16 cellular contexts compared by ENCODE assay signal in the genomic region with DNA sequence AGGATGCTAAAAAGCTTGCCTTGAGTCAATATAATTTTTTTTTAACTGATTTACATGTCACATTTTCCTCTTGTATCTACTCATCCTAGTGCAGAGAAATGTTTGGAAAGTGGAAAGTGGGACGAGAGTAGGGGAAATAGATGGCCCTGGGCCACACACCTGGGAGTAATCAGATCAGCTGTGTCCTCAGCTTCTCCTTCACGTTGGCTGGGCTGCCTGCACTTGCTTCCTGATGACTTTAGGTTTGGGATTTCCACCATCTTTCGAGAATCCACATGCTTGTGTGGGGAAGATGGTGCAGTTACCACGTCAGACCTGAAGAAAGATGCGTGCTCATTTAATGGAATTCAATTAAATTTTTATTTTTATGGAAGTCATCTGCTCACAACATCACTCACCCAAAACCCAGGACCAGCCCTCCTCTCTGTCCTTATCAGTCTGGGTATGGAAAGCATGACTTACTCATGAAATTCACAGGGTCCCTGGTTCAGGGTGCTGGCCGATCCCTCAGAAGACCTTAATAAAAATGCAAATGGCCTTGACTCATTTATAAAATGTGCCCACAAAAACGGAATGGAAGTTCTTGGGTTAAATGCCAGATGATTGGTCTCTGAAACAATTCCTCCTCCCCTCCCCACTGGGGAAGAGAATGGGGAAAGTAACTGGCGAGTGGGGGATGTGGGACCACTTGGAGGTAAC.
DNase-seq lines count a peak whose midpoint lies in the region; ATAC-seq and TF ChIP-seq lines count a peak whose summit lies in the region.
"Had no signal": no experiment of that assay in that cellular context is flagged by ENCODE, and none has a peak within 500 bp of the region (broad histone marks: within the 10 kb centered on the region; RNA-seq: fewer than 3 reads in every experiment).

No MANE protein-coding gene starts in this region.

- H3K4me1 Mint-ChIP-seq in CD8-positive, alpha-beta memory T cell, result peaks cover 4 to 12% (median 7%) of the 10 kb centered on the region in 3 donors

- ATAC-seq in sciatic nerve, result peak; percentile 59
- no peak for ATAC-seq in HG03521 (IDR thresholded peaks at IDR 0.05; ENCODE audit: unreplicated experiment)
- ATAC-seq: CD8-positive, alpha-beta T cell; K562 had no signal

- H3K4me3 Mint-ChIP-seq in CD8-positive, alpha-beta memory T cell, result no peak overlapping the region
- H3K4me3 Mint-ChIP-seq: CD14-positive monocyte; CD8-positive, alpha-beta T cell had no signal

- no peak overlapping the region for H3K27ac Mint-ChIP-seq in CD8-positive, alpha-beta memory T cell
- H3K27ac Mint-ChIP-seq: CD8-positive, alpha-beta T cell had no signal

- no peaks in the 10 kb centered on the region for H3K4me1 ChIP-seq in CD8-positive, alpha-beta memory T cell (ENCODE audit: insufficient read depth, low read length)
- H3K4me1 ChIP-seq: Caco-2, HAP-1 had no signal

- TF ChIP-seq CTCF in BJ (IDR thresholded peaks at IDR 0.05; ENCODE audit: insufficient read depth, low read depth, low read length) (no peak), fibroblast of mammary gland (conservative IDR thresholded peaks at IDR 0.05; ENCODE audit: control insufficient read depth, insufficient read depth, low read depth, low read length) (no peak)

- H3K9me3 Mint-ChIP-seq in CD8-positive, alpha-beta memory T cell, result no peaks in the 10 kb centered on the region
- H3K9me3 Mint-ChIP-seq: CD8-positive, alpha-beta T cell had no signal

- DNase-seq in BJ (ENCODE audit: low read depth) (peak; percentile 59), M059J (ENCODE audit: low read depth) (peak; percentile 85), fibroblast of mammary gland (ENCODE audit: low read depth) (peak; percentile 11), sciatic nerve (ENCODE audit: low spot score) (no peak), NCI-H82 (lab: John Stamatoyannopoulos, UW) (no peak), DMS 273 treated with DMSO at 0.1 percent for 48 hours (lab: John Stamatoyannopoulos, UW) (no peak)
- no peak for DNase-seq in CD8-positive, alpha-beta memory T cell
- DNase-seq: ACHN; BE2C; CD8-positive, alpha-beta T cell; DMS53 had no signal

- POLR2A ChIA-PET in BJ (lab: Charles Lee), result no interaction called here
- POLR2A ChIA-PET in CD8-positive, alpha-beta memory T cell (lab: Charles Lee), result no interaction called here

- H3K4me3 ChIP-seq in BJ (ENCODE audit: low read depth, low read length), result no peak overlapping the region
- H3K4me3 ChIP-seq in fibroblast of mammary gland (ENCODE audit: control insufficient read depth, low read depth, low read length), result no peak overlapping the region
- H3K4me3 ChIP-seq in CD8-positive, alpha-beta memory T cell (ENCODE audit: low read length), result no peak overlapping the region
- H3K4me3 ChIP-seq: HAP-1, K562 had no signal

- H3K36me3 Mint-ChIP-seq in CD8-positive, alpha-beta memory T cell, result peaks cover 0 to 3% (median 0%) of the 10 kb centered on the region in 3 donors
- H3K36me3 Mint-ChIP-seq: CD8-positive, alpha-beta T cell had no signal

- no peaks in the 10 kb centered on the region for H3K9me3 ChIP-seq in CD8-positive, alpha-beta memory T cell (ENCODE audit: low read length)
- H3K9me3 ChIP-seq: BE2C, Caco-2, HAP-1 had no signal

- no peaks in the 10 kb centered on the region for H3K36me3 ChIP-seq in BJ (ENCODE audit: control insufficient read depth, insufficient read depth, low read length)
- no peaks in the 10 kb centered on the region for H3K36me3 ChIP-seq in CD8-positive, alpha-beta memory T cell (ENCODE audit: insufficient read depth, low read length)
- H3K36me3 ChIP-seq: BE2C, HAP-1 had no signal

- peaks cover 0 to 2% of the 10 kb centered on the region in 2 donors for H3K27me3 Mint-ChIP-seq in CD8-positive, alpha-beta memory T cell

- CTCF ChIA-PET in BJ (lab: Yijun Ruan, JAX), result interaction anchor here (1.1 to 2.8 kb wide), 4 partner anchors 8 to 257 kb away, joined by 4 to 11 read pairs (median 5); no protein-coding TSS in a partner anchor
- CTCF ChIA-PET in CD8-positive, alpha-beta memory T cell (lab: Charles Lee), result interaction anchor here (1.5 to 1.8 kb wide), 2 partner anchors 8 to 12 kb away, joined by 4 to 5 read pairs; no protein-coding TSS in a partner anchor

- H3K27me3 ChIP-seq in BJ (ENCODE audit: control insufficient read depth, insufficient read depth, low read length), result no peaks in the 10 kb centered on the region
- no peaks in the 10 kb centered on the region for H3K27me3 ChIP-seq in CD8-positive, alpha-beta memory T cell (ENCODE audit: insufficient read depth, low read length, poor library complexity, severe bottlenecking)
- H3K27me3 ChIP-seq: BE2C had no signal

- intact Hi-C loops in sciatic nerve (cut with DNase I), result loop anchor here (10.0 kb wide), 1 partner anchor 254 kb away; no protein-coding TSS in a partner anchor

- H3K27ac ChIP-seq in CD8-positive, alpha-beta memory T cell (ENCODE audit: low read depth, low read length), result no peak overlapping the region

Comparison
In these comparisons a context has a peak if more than half of its experiments do, and no peak if none do; other contexts are left out.
1. DNase-seq: peak in BJ (single experiment), M059J (single experiment) and fibroblast of mammary gland (single experiment); none in sciatic nerve (single experiment), NCI-H82 (single experiment), CD8-positive, alpha-beta memory T cell (0 of 5) and DMS 273 treated with DMSO at 0.1 percent for 48 hours (single experiment).